Comparison of ENCODE assay signal across 23 cellular contexts in genomic region chr19:10687518-10688288, GRCh38. TPM values are rescaled to one million over a fixed set of nuclear protein-coding genes. Genes with fewer than 3 reads are reported as not detected.
DNase-seq lines count a peak whose midpoint lies in the region; ATAC-seq, FAIRE-seq and TF ChIP-seq lines count a peak whose summit lies in the region.
"Had no signal": no experiment of that assay in that cellular context is flagged by ENCODE, and none has a peak within 500 bp of the region (broad histone marks: within the 10 kb centered on the region; RNA-seq: fewer than 3 reads in every experiment).

No MANE protein-coding gene starts in this region.

- H3K4ac ChIP-seq in trophoblast cell (ENCODE audit: low read depth, low read length) = no peak overlapping the region

- peaks cover under 1% of the 10 kb centered on the region; the same call in 1 of the 2 replicates for H4K20me1 ChIP-seq in GM12878 (ENCODE audit: control insufficient read depth, insufficient read depth)

- H3K79me2 ChIP-seq in GM12878 (ENCODE audit: control insufficient read depth, insufficient read depth, low read length) = no peaks in the 10 kb centered on the region
- H3K79me2 ChIP-seq in trophoblast cell (ENCODE audit: control insufficient read depth, insufficient read depth, low read length, poor library complexity) = no peaks in the 10 kb centered on the region

- TF ChIP-seq CTCF in GM12878 (IDR thresholded peaks at IDR 0.05 in 2 of 3, conservative IDR thresholded peaks at IDR 0.05 in 1 of 3; ENCODE audit: control insufficient read depth in 2 of 3, extremely low read depth in 1 of 3, insufficient read depth in 1 of 3, low read depth in 3 of 3, low read length in 3 of 3) (no peak), glutamatergic neuron (IDR thresholded peaks at IDR 0.05; ENCODE audit: partially characterized antibody, unreplicated experiment) (no peak), vagina (IDR thresholded peaks at IDR 0.05) (no peak)

- CTCF ChIA-PET in GM12878 (lab: Yijun Ruan, JAX) = no interaction called here

- H3K27ac Mint-ChIP-seq in stimulated activated naive CD8-positive, alpha-beta T cell treated with anti-CD3 and anti-CD28 coated beads, Interleukin-15, amount 100 ng/mL, for 72 hours = peak overlapping the region; percentile 52 to 84
- H3K27ac Mint-ChIP-seq in glutamatergic neuron (ENCODE audit: unreplicated experiment) = peak overlapping the region; percentile 55
- H3K27ac Mint-ChIP-seq: CD4-positive, CD25-positive, alpha-beta regulatory T cell; HFFc6; natural killer cell treated with Interleukin-12 subunit alpha and Interleukin-12 subunit beta and Interleukin-15 and Interleukin-18, amount 100 ng/mL, for 72 hours; stimulated activated memory B cell treated with anti-CD40 and anti-IgM and Interleukin-4, amounts not matched to agents 10 μg/mL and 1 μg/mL and 100 μg/mL, for 72 hours had no signal

- SMC1A ChIA-PET in GM12878 (lab: Charles Lee; ENCODE audit: uncharacterized antibody, unreplicated experiment) = no interaction called here

- 92% methylated on average over 25 of the region's 25 CpGs for WGBS in GM12878 (ENCODE audit: insufficient coverage, insufficient replicate concordance, low lambda C conversion rate, missing lambda C conversion rate)
- WGBS in trophoblast cell (ENCODE audit: extremely low coverage, insufficient coverage, insufficient read length) = no CpG with 5 or more reads among the region's 25 CpGs

- no peak overlapping the region for H3K14ac ChIP-seq in trophoblast cell (ENCODE audit: low read length)

- H3K27ac ChIP-seq in GM12878 (ENCODE audit: control insufficient read depth, insufficient read depth) (no peak overlapping the region), vagina (peak overlapping the region; percentile 22), trophoblast cell (ENCODE audit: low read depth, low read length) (no peak overlapping the region)
- H3K27ac ChIP-seq: left lung had no signal

- H3K36me3 Mint-ChIP-seq in glutamatergic neuron (ENCODE audit: unreplicated experiment) = peaks cover 4% of the 10 kb centered on the region

- BruUV-seq in GM12878 (replicated peaks; lab: Mats Ljungman, UMichigan) = no TSS peak

- peak; percentile 42; the same call in 1 of the 2 replicates for TF ChIP-seq POLR2A in GM12878 (IDR thresholded peaks at IDR 0.05; ENCODE audit: low read depth, low read length)
- TF ChIP-seq POLR2A in vagina (IDR thresholded peaks at IDR 0.05) = no peak

- no peak overlapping the region for H3K18ac ChIP-seq in trophoblast cell (ENCODE audit: low read length)

- H3K23ac ChIP-seq in trophoblast cell (ENCODE audit: low read length) = no peak overlapping the region

- in situ Hi-C loops in GM12878 (cut with MboI) = no loop called here

- no peak for ATAC-seq in stimulated activated naive CD8-positive, alpha-beta T cell treated with anti-CD3 and anti-CD28 coated beads, Interleukin-15, amount 100 ng/mL, for 72 hours
- ATAC-seq in stimulated activated naive CD8-positive, alpha-beta T cell treated with anti-CD3 and anti-CD28 coated beads, Interleukin-15, Interleukin-2, amounts not matched to agents 100 U/mL and 50 U/mL, for 24 hours = no peak
- ATAC-seq in GM12878 (no peak), HG03378 (IDR thresholded peaks at IDR 0.05; ENCODE audit: unreplicated experiment) (no peak)
- ATAC-seq: left lung; natural killer cell treated with Interleukin-12 subunit alpha and Interleukin-12 subunit beta and Interleukin-15 and Interleukin-18, amount 100 ng/mL, for 72 hours; stimulated activated memory B cell treated with anti-CD40 and anti-IgM and Interleukin-4, amounts not matched to agents 10 μg/mL and 1 μg/mL and 100 μg/mL, for 72 hours had no signal

- H4K8ac ChIP-seq in trophoblast cell (ENCODE audit: low read depth, low read length) = no peak overlapping the region

- H3K4me3 ChIP-seq in GM12878 = no peak overlapping the region
- H3K4me3 ChIP-seq in vagina = no peak overlapping the region
- H3K4me3 ChIP-seq in trophoblast cell (ENCODE audit: low read depth, low read length) = no peak overlapping the region
- H3K4me3 ChIP-seq: coronary artery, heart left ventricle, left lung, tibial artery had no signal

- no peak overlapping the region for H2BK120ac ChIP-seq in trophoblast cell (ENCODE audit: insufficient read depth, low read length, poor library complexity)

- no peak overlapping the region for H4K12ac ChIP-seq in trophoblast cell (ENCODE audit: low read depth, low read length)

- no peak overlapping the region for H4K91ac ChIP-seq in trophoblast cell (ENCODE audit: low read depth, low read length)

- RAD21 ChIA-PET in GM12878 (lab: Charles Lee; ENCODE audit: unreplicated experiment) = no interaction called here

- no peak overlapping the region for H3K9ac ChIP-seq in GM12878 (ENCODE audit: control insufficient read depth, insufficient read depth, low read length)
- H3K9ac ChIP-seq in trophoblast cell (ENCODE audit: low read length) = no peak overlapping the region

- FAIRE-seq in GM12878 (lab: Jason Lieb, UNC) = no peak

- H3K27me3 ChIP-seq in GM12878 (replicated peaks in 1 of 2; ENCODE audit: control insufficient read depth in 2 of 2, insufficient read depth in 2 of 2, low read length in 1 of 2) (no peaks in the 10 kb centered on the region), vagina (no peaks in the 10 kb centered on the region), trophoblast cell (ENCODE audit: insufficient read depth, low read length) (no peaks in the 10 kb centered on the region)
- H3K27me3 ChIP-seq: brain microvascular endothelial cell, heart left ventricle, left lung, tibial artery had no signal

- no peak overlapping the region for H2BK5ac ChIP-seq in trophoblast cell (ENCODE audit: low read depth, low read length, poor library complexity)

- no peak for TF ChIP-seq RAD21 in GM12878 (IDR thresholded peaks at IDR 0.05; ENCODE audit: insufficient read depth, low read depth, low read length)

- POLR2A ChIA-PET in GM12878 (lab: Charles Lee) = interaction anchor here (1.8 kb wide), 1 partner anchor 25 kb away, joined by 4 read pairs; no protein-coding TSS in a partner anchor

- peaks cover 7% of the 10 kb centered on the region for H3K4me1 Mint-ChIP-seq in stimulated activated naive CD8-positive, alpha-beta T cell treated with anti-CD3 and anti-CD28 coated beads, Interleukin-15, amount 100 ng/mL, for 72 hours
- no peaks in the 10 kb centered on the region for H3K4me1 Mint-ChIP-seq in glutamatergic neuron (ENCODE audit: low read depth, unreplicated experiment)

- H3K4me3 Mint-ChIP-seq in stimulated activated naive CD8-positive, alpha-beta T cell treated with anti-CD3 and anti-CD28 coated beads, Interleukin-15, amount 100 ng/mL, for 72 hours = no peak overlapping the region
- H3K4me3 Mint-ChIP-seq in glutamatergic neuron (ENCODE audit: unreplicated experiment) = no peak overlapping the region
- H3K4me3 Mint-ChIP-seq: CD4-positive, CD25-positive, alpha-beta regulatory T cell; HFFc6; natural killer cell treated with Interleukin-12 subunit alpha and Interleukin-12 subunit beta and Interleukin-15 and Interleukin-18, amount 100 ng/mL, for 72 hours; stimulated activated memory B cell treated with anti-CD40 and anti-IgM and Interleukin-4, amounts not matched to agents 10 μg/mL and 1 μg/mL and 100 μg/mL, for 72 hours had no signal

- TF ChIP-seq EP300 in GM12878 (IDR thresholded peaks at IDR 0.05; ENCODE audit: borderline replicate concordance in 1 of 2, control insufficient read depth in 1 of 2, low read depth in 2 of 2, low read length in 2 of 2) = no peak

- H3K4me2 ChIP-seq in GM12878 (ENCODE audit: control insufficient read depth, insufficient read depth) (no peak overlapping the region), trophoblast cell (ENCODE audit: low read length) (no peak overlapping the region)

- H3K4me1 ChIP-seq in GM12878 (ENCODE audit: control insufficient read depth, insufficient read depth, low read length) (no peaks in the 10 kb centered on the region), vagina (peaks cover 14% of the 10 kb centered on the region), trophoblast cell (ENCODE audit: control insufficient read depth in 1 of 2, insufficient read depth in 2 of 2, low read length in 2 of 2) (no peaks in the 10 kb centered on the region)
- H3K4me1 ChIP-seq: left lung had no signal

- H2AFZ ChIP-seq in GM12878 (ENCODE audit: control insufficient read depth, low read depth, low read length) (no peak overlapping the region), trophoblast cell (ENCODE audit: insufficient read depth, low read length, poor library complexity) (no peak overlapping the region)

- no peak overlapping the region for H2BK12ac ChIP-seq in trophoblast cell (ENCODE audit: low read length)

- no peaks in the 10 kb centered on the region for H3K9me3 Mint-ChIP-seq in stimulated activated naive CD8-positive, alpha-beta T cell treated with anti-CD3 and anti-CD28 coated beads, Interleukin-15, amount 100 ng/mL, for 72 hours
- H3K9me3 Mint-ChIP-seq in glutamatergic neuron (ENCODE audit: unreplicated experiment) = peaks cover 11% of the 10 kb centered on the region
- H3K9me3 Mint-ChIP-seq: CD4-positive, CD25-positive, alpha-beta regulatory T cell; HFFc6; natural killer cell treated with Interleukin-12 subunit alpha and Interleukin-12 subunit beta and Interleukin-15 and Interleukin-18, amount 100 ng/mL, for 72 hours; stimulated activated memory B cell treated with anti-CD40 and anti-IgM and Interleukin-4, amounts not matched to agents 10 μg/mL and 1 μg/mL and 100 μg/mL, for 72 hours had no signal

- no peak for DNase-seq in stimulated activated naive CD8-positive, alpha-beta T cell treated with anti-CD3 and anti-CD28 coated beads, Interleukin-15, amount 100 ng/mL, for 72 hours
- no peak for DNase-seq in stimulated activated naive CD8-positive, alpha-beta T cell treated with anti-CD3 and anti-CD28 coated beads, Interleukin-15, Interleukin-2, amounts not matched to agents 100 U/mL and 50 U/mL, for 24 hours
- DNase-seq in GM12878 (ENCODE audit: low read depth, low spot score) (no peak), glutamatergic neuron (no peak), vagina (ENCODE audit: extremely low spot score in 2 of 2) (no peak), NCI-H510A (lab: John Stamatoyannopoulos, UW) (no peak), trophoblast cell (no peak)
- DNase-seq: activated CD4-positive, CD25-positive, alpha-beta regulatory T cell treated with anti-CD3 and anti-CD28 coated beads, Interleukin-2, amount 50 U/mL, for 72 hours; brain microvascular endothelial cell; CD4-positive, CD25-positive, alpha-beta regulatory T cell; GDM1; HFFc6; Kasumi-1; left lung; NCI-H1092; NCI-H187 treated with DMSO at 0.1 percent for 48 hours; SW 1271 had no signal

- H2AK5ac ChIP-seq in trophoblast cell (ENCODE audit: low read length) = no peak overlapping the region

- intact Hi-C loops in GM12878 (cut with micrococcal nuclease; ENCODE audit: unreplicated experiment) (no loop called here), vagina (cut with DNase I) (no loop called here)

- H3K9me3 ChIP-seq in GM12878 (replicated peaks; ENCODE audit: control insufficient read depth, insufficient read depth, low read length) (no peaks in the 10 kb centered on the region), vagina (no peaks in the 10 kb centered on the region), trophoblast cell (ENCODE audit: insufficient read depth, low read depth, low read length) (peaks cover 1% of the 10 kb centered on the region)
- H3K9me3 ChIP-seq: heart left ventricle, left lung, tibial artery had no signal

- H3K79me1 ChIP-seq in trophoblast cell (ENCODE audit: low read length) = no peaks in the 10 kb centered on the region

- H3K27me3 Mint-ChIP-seq in stimulated activated naive CD8-positive, alpha-beta T cell treated with anti-CD3 and anti-CD28 coated beads, Interleukin-15, amount 100 ng/mL, for 72 hours = no peaks in the 10 kb centered on the region
- peaks cover 9% of the 10 kb centered on the region for H3K27me3 Mint-ChIP-seq in glutamatergic neuron (ENCODE audit: unreplicated experiment)
- H3K27me3 Mint-ChIP-seq: natural killer cell treated with Interleukin-12 subunit alpha and Interleukin-12 subunit beta and Interleukin-15 and Interleukin-18, amount 100 ng/mL, for 72 hours; stimulated activated memory B cell treated with anti-CD40 and anti-IgM and Interleukin-4, amounts not matched to agents 10 μg/mL and 1 μg/mL and 100 μg/mL, for 72 hours had no signal

- H3K36me3 ChIP-seq in GM12878 (ENCODE audit: control insufficient read depth in 2 of 2, insufficient read depth in 2 of 2, low read length in 1 of 2) (peaks cover 41 to 77% of the 10 kb centered on the region in 2 experiments), vagina (peaks cover 0 to 82% of the 10 kb centered on the region in 2 donors), trophoblast cell (ENCODE audit: control insufficient read depth in 1 of 2, insufficient read depth in 2 of 2, low read length in 2 of 2) (peaks cover 87 to 94% of the 10 kb centered on the region in 2 experiments)

RNA-seq across cellular contexts. Expression of gene QTRT1, which starts 13.5 kb away (rescaled TPM):
- total RNA-seq in GM12878 (2013; cell fraction: nucleolus; rRNA removed) = 39.8 and 40.8 TPM in 2 replicates
- total RNA-seq in GM12878 (2014; rRNA removed) = 40.7 and 44.3 TPM in 2 replicates
- total RNA-seq in GM12878 (2014; rRNA removed; fragmentation: Illumina TruSeq; extraction: Trizol) = 18.1 and 19.9 TPM in 2 replicates
- total RNA-seq in GM12878 (2021) = 55.0 and 59.3 TPM in 2 replicates
- 33.3 TPM for polyA plus RNA-seq in GM12878 (2011; ENCODE audit: low read depth)
- 10.7 and 33.9 TPM in 2 replicates for polyA plus RNA-seq in GM12878 (2011; rRNA removed)
- polyA plus RNA-seq in GM12878 (2011; cell fraction: cytosol; rRNA removed) = 41.3 and 62.3 TPM in 2 replicates
- 244 and 250 TPM in 2 replicates for polyA plus RNA-seq in GM12878 (2011; cell fraction: nucleus; rRNA removed)
- 42.4 and 48.1 TPM in 2 replicates for polyA plus RNA-seq in GM12878 (2012)
- 4.0 and 14.2 TPM in 2 replicates for polyA plus RNA-seq in GM12878 (2014; fragmentation: Illumina TruSeq; extraction: Trizol)
- polyA plus RNA-seq in GM12878 (2014; fragmentation: Nextera tagmentation; extraction: Ambion mirVana) = 1 to 10 TPM in 1 of 2 experiments, under 1 TPM in 1; 0.89 to 8.6 TPM
- 66.0 and 71.2 TPM in 2 replicates for polyA plus RNA-seq in GM12878 (2014; rRNA removed)
- polyA plus RNA-seq in GM12878 (2016; fragmentation: Nextera tagmentation; extraction: Ambion mirVana) = 10 to 100 TPM; 73.7 to 78.9 TPM
- 13.8 and 18.9 TPM in 2 replicates for polyA minus RNA-seq in GM12878 (2011; rRNA and poly(A)+ RNA removed)
- 10.2 and 10.4 TPM in 2 replicates for polyA minus RNA-seq in GM12878 (2011; cell fraction: cytosol; rRNA and poly(A)+ RNA removed)
- 20.6 and 23.8 TPM in 2 replicates for polyA minus RNA-seq in GM12878 (2011; cell fraction: nucleus; rRNA and poly(A)+ RNA removed)
- total RNA-seq in glutamatergic neuron (ENCODE audit: unreplicated experiment) = 35.1 TPM
- total RNA-seq in vagina = 36.3 TPM
- polyA plus RNA-seq in trophoblast cell (2013) = 8.4 and 8.7 TPM in 2 replicates

RNA-seq across cellular contexts. Expression of gene DNM2, which starts 30.2 kb away (rescaled TPM):
- total RNA-seq in GM12878 (2013; cell fraction: nucleolus; rRNA removed) = 284 and 297 TPM in 2 replicates
- 56.8 and 68.7 TPM in 2 replicates for total RNA-seq in GM12878 (2014; rRNA removed)
- 53.0 and 58.9 TPM in 2 replicates for total RNA-seq in GM12878 (2014; rRNA removed; fragmentation: Illumina TruSeq; extraction: Trizol)
- 128 and 146 TPM in 2 replicates for total RNA-seq in GM12878 (2021)
- polyA plus RNA-seq in GM12878 (2011; ENCODE audit: low read depth) = 38.6 TPM
- 22.8 and 47.4 TPM in 2 replicates for polyA plus RNA-seq in GM12878 (2011; rRNA removed)
- polyA plus RNA-seq in GM12878 (2011; cell fraction: cytosol; rRNA removed) = 40.7 and 47.0 TPM in 2 replicates
- 133 and 175 TPM in 2 replicates for polyA plus RNA-seq in GM12878 (2011; cell fraction: nucleus; rRNA removed)
- 82.2 and 92.4 TPM in 2 replicates for polyA plus RNA-seq in GM12878 (2012)
- polyA plus RNA-seq in GM12878 (2014; fragmentation: Illumina TruSeq; extraction: Trizol) = 54.5 and 69.2 TPM in 2 replicates
- polyA plus RNA-seq in GM12878 (2014; fragmentation: Nextera tagmentation; extraction: Ambion mirVana) = 1 to 10 TPM; 1.2 to 3.4 TPM
- 93.1 and 113 TPM in 2 replicates for polyA plus RNA-seq in GM12878 (2014; rRNA removed)
- 100 to 1,000 TPM in 1 of 2 experiments, 10 to 100 TPM in 1; 98.3 to 100 TPM for polyA plus RNA-seq in GM12878 (2016; fragmentation: Nextera tagmentation; extraction: Ambion mirVana)
- polyA minus RNA-seq in GM12878 (2011; rRNA and poly(A)+ RNA removed) = 102 and 114 TPM in 2 replicates
- polyA minus RNA-seq in GM12878 (2011; cell fraction: cytosol; rRNA and poly(A)+ RNA removed) = 44.5 and 54.7 TPM in 2 replicates
- 103 and 181 TPM in 2 replicates for polyA minus RNA-seq in GM12878 (2011; cell fraction: nucleus; rRNA and poly(A)+ RNA removed)
- 227 TPM for total RNA-seq in glutamatergic neuron (ENCODE audit: unreplicated experiment)
- 128 TPM for total RNA-seq in vagina
- polyA plus RNA-seq in trophoblast cell (2013) = 95.3 and 98.4 TPM in 2 replicates

RNA-seq across cellular contexts. Expression of gene ILF3, which starts 33.6 kb away (rescaled TPM):
- 214 and 243 TPM in 2 replicates for total RNA-seq in GM12878 (2013; cell fraction: nucleolus; rRNA removed)
- 100 and 112 TPM in 2 replicates for total RNA-seq in GM12878 (2014; rRNA removed)
- 109 and 112 TPM in 2 replicates for total RNA-seq in GM12878 (2014; rRNA removed; fragmentation: Illumina TruSeq; extraction: Trizol)
- total RNA-seq in GM12878 (2021) = 354 and 383 TPM in 2 replicates
- polyA plus RNA-seq in GM12878 (2011; ENCODE audit: low read depth) = 91.1 TPM
- 106 and 178 TPM in 2 replicates for polyA plus RNA-seq in GM12878 (2011; rRNA removed)
- polyA plus RNA-seq in GM12878 (2011; cell fraction: cytosol; rRNA removed) = 116 and 136 TPM in 2 replicates
- 323 and 436 TPM in 2 replicates for polyA plus RNA-seq in GM12878 (2011; cell fraction: nucleus; rRNA removed)
- 139 and 213 TPM in 2 replicates for polyA plus RNA-seq in GM12878 (2012)
- polyA plus RNA-seq in GM12878 (2014; fragmentation: Illumina TruSeq; extraction: Trizol) = 180 and 253 TPM in 2 replicates
- polyA plus RNA-seq in GM12878 (2014; fragmentation: Nextera tagmentation; extraction: Ambion mirVana) = 10 to 100 TPM; 28.1 to 38.1 TPM
- polyA plus RNA-seq in GM12878 (2014; rRNA removed) = 175 and 191 TPM in 2 replicates
- polyA plus RNA-seq in GM12878 (2016; fragmentation: Nextera tagmentation; extraction: Ambion mirVana) = 100 to 1,000 TPM; 205 TPM
- polyA minus RNA-seq in GM12878 (2011; rRNA and poly(A)+ RNA removed) = 111 and 131 TPM in 2 replicates
- 59.6 and 68.8 TPM in 2 replicates for polyA minus RNA-seq in GM12878 (2011; cell fraction: cytosol; rRNA and poly(A)+ RNA removed)
- 70.6 and 125 TPM in 2 replicates for polyA minus RNA-seq in GM12878 (2011; cell fraction: nucleus; rRNA and poly(A)+ RNA removed)
- 536 TPM for total RNA-seq in glutamatergic neuron (ENCODE audit: unreplicated experiment)
- 125 TPM for total RNA-seq in vagina
- polyA plus RNA-seq in trophoblast cell (2013) = 200 and 209 TPM in 2 replicates
